ENCODE assay signal across 15 cellular contexts in genomic region chr9:120212153-120212852, GRCh38.
A peak's percentile ranks its signal among the peaks of the same experiment; 100 is the strongest.
DNase-seq lines count a peak whose midpoint lies in the region; ATAC-seq and TF ChIP-seq lines count a peak whose summit lies in the region.
"Had no signal": no experiment of that assay in that cellular context is flagged by ENCODE, and none has a peak within 500 bp of the region (broad histone marks: within the 10 kb centered on the region; RNA-seq: fewer than 3 reads in every experiment).

No MANE protein-coding gene starts in this region.

- no peak overlapping the region for H3K9ac ChIP-seq in SK-N-SH

- H2AFZ ChIP-seq in SK-N-SH (ENCODE audit: low read depth) = no peak overlapping the region

- no peaks in the 10 kb centered on the region for H3K27me3 ChIP-seq in SK-N-SH (ENCODE audit: insufficient read depth)

- ATAC-seq in SK-N-SH treated with all-trans-retinoic acid at 6 μM for 48 hours (no peak), GM21717 (IDR thresholded peaks at IDR 0.05; ENCODE audit: unreplicated experiment) (peak; percentile 67), HG03354 (IDR thresholded peaks at IDR 0.05; ENCODE audit: poor library complexity, severe bottlenecking, unreplicated experiment) (peak; percentile 66)
- ATAC-seq in stimulated activated naive CD8-positive, alpha-beta T cell treated with anti-CD3 and anti-CD28 coated beads, Interleukin-15, Interleukin-2, amounts not matched to agents 100 U/mL and 50 U/mL, for 24 hours = no peak
- ATAC-seq: activated T-helper 17 cell treated with anti-CD3 and anti-CD28 coated beads, Interleukin-2, amount 50 U/mL, for 72 hours; PC-3 had no signal

- H4K20me1 ChIP-seq in SK-N-SH (ENCODE audit: insufficient read depth) = no peaks in the 10 kb centered on the region

- CTCF ChIA-PET in SK-N-SH (lab: Yijun Ruan, JAX) = no interaction called here

- H3K4me2 ChIP-seq in SK-N-SH = no peak overlapping the region

- H3K36me3 ChIP-seq in SK-N-SH (replicated peaks in 1 of 2; ENCODE audit: control insufficient read depth in 1 of 2, insufficient read depth in 2 of 2, low read length in 1 of 2) = no peaks in the 10 kb centered on the region

- no peaks in the 10 kb centered on the region for H3K9me3 ChIP-seq in SK-N-SH

- TF ChIP-seq RAD21 in SK-N-SH (IDR thresholded peaks at IDR 0.05; ENCODE audit: low read length) = no peak

- no peak for TF ChIP-seq CTCF in SK-N-SH (IDR thresholded peaks at IDR 0.05)

- peaks cover 0 to 2% of the 10 kb centered on the region in 2 experiments; a peak in 1 of 4 replicates for H3K4me1 ChIP-seq in SK-N-SH (ENCODE audit: control insufficient read depth in 1 of 2, insufficient read depth in 2 of 2, low read depth in 1 of 2, low read length in 1 of 2)

- POLR2A ChIA-PET in SK-N-SH (lab: Yijun Ruan, JAX) = no interaction called here

- H3K79me2 ChIP-seq in SK-N-SH (ENCODE audit: insufficient read depth) = no peaks in the 10 kb centered on the region

- no peaks in the 10 kb centered on the region for H3F3A ChIP-seq in SK-N-SH (replicated peaks; ENCODE audit: insufficient read depth)

- peak; percentile 27 for DNase-seq in SK-N-SH
- DNase-seq in activated CD8-positive, alpha-beta memory T cell treated with anti-CD3 and anti-CD28 coated beads, Interleukin-2, amount 50 U/mL, for 4 hours = no peak
- DNase-seq in stimulated activated naive CD8-positive, alpha-beta T cell treated with anti-CD3 and anti-CD28 coated beads, Interleukin-15, Interleukin-2, amounts not matched to agents 100 U/mL and 50 U/mL, for 24 hours = no peak
- no peak for DNase-seq in HCEC 1CT
- DNase-seq in middle frontal gyrus (ENCODE audit: extremely low spot score, low spot score) = no peak
- DNase-seq: activated CD4-positive, alpha-beta memory T cell treated with anti-CD3 and anti-CD28 coated beads, Interleukin-2, amount 10 ng/mL, durations not matched to agents 7 days and 5 days; HFFc6; mammary epithelial cell; NCI-H1436 treated with DMSO at 0.1 percent for 48 hours; PC-3 had no signal

- H3K27ac ChIP-seq in SK-N-SH (ENCODE audit: low read depth in 2 of 2, low read length in 1 of 2) = no peak overlapping the region
- H3K27ac ChIP-seq: C4-2B had no signal

- no peak overlapping the region for H3K4me3 ChIP-seq in SK-N-SH (ENCODE audit: low read depth in 2 of 2, low read length in 1 of 2)

- no peak for TF ChIP-seq EP300 in SK-N-SH (IDR thresholded peaks at IDR 0.05; ENCODE audit: borderline replicate concordance in 1 of 2, low read depth in 1 of 2, low read length in 1 of 2)

- H3K9me2 ChIP-seq in SK-N-SH = no peaks in the 10 kb centered on the region

- 4% methylated on average over 2 of the region's 2 CpGs for WGBS in SK-N-SH (ENCODE audit: low lambda C conversion rate)

TF ChIP-seq in SK-N-SH, 30 proteins besides CTCF, POLR2A, EP300 and RAD21:
- TF ChIP-seq RXRA (IDR thresholded peaks at IDR 0.05; ENCODE audit: borderline replicate concordance, low read depth) = no peak
- no peak for TF ChIP-seq NRF1 (IDR thresholded peaks at IDR 0.05; ENCODE audit: low read depth, low read length)
- TF ChIP-seq YY1 (IDR thresholded peaks at IDR 0.05; ENCODE audit: low read depth) = no peak
- TF ChIP-seq FOXJ3 (CRISPR knock-in tag; IDR thresholded peaks at IDR 0.05) = no peak
- no peak for TF ChIP-seq CHD2 (IDR thresholded peaks at IDR 0.05; ENCODE audit: low read length, partially characterized antibody)

TF ChIP-seq in SK-N-SH treated with all-trans-retinoic acid at 6 μM for 48 hours, 23 proteins besides CTCF, POLR2A, EP300 and RAD21:
- TF ChIP-seq ESRRG (CRISPR knock-in tag; IDR thresholded peaks at IDR 0.05) = no peak
- no peak for TF ChIP-seq CSRNP3 (CRISPR knock-in tag; IDR thresholded peaks at IDR 0.05)
- no peak for TF ChIP-seq PATZ1 (CRISPR knock-in tag; IDR thresholded peaks at IDR 0.05; ENCODE audit: borderline replicate concordance)
- TF ChIP-seq ZC3H10 (CRISPR knock-in tag; IDR thresholded peaks at IDR 0.05) = no peak
- no peak for TF ChIP-seq CSDC2 (CRISPR knock-in tag; IDR thresholded peaks at IDR 0.05)
- TF ChIP-seq GLIS3 (CRISPR knock-in tag; IDR thresholded peaks at IDR 0.05) = no peak

Comparison
In these comparisons a context has a peak if more than half of its experiments do, and no peak if none do; other contexts are left out.
1. ATAC-seq: peak in GM21717 (single experiment) and HG03354 (single experiment); none in SK-N-SH treated with all-trans-retinoic acid at 6 μM for 48 hours (single experiment) and stimulated activated naive CD8-positive, alpha-beta T cell treated with anti-CD3 and anti-CD28 coated beads, Interleukin-15, Interleukin-2, amounts not matched to agents 100 U/mL and 50 U/mL, for 24 hours (single experiment).